In the genomic region with DNA sequence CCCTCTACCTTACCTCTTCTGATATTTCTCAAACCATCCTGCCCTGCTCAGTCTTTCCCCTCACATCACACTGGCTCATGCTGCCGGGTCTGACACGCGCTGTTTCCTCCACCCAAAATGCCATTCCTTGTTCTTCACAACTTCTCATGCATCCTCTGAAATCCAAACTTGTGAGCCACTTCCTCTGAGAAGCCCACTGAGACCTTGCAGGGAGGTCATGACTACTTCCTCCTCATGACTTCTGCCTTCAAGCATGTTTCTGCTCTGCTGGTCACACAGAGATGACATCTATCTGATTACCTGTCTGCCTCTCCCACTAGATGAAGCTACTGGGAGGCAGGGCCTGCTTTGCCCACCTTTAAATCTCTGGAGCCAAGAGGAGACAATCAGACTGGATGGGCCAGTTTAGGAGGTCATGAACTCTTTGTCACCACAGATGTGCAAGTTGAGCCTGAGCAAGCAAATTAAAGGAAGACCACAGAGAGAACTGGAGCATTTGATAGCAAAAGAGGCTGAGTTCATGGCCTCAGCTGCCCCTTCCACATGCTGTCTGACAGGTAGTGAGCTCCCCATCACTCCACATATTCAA, we compare ENCODE assay signal across 1 cellular context.
A peak's percentile ranks its signal among the peaks of the same experiment; 100 is the strongest.
TF ChIP-seq lines count a peak whose summit lies in the region.

No MANE protein-coding gene starts in this region.

TF ChIP-seq in K562, 482 proteins besides CTCF, POLR2A, EP300 and RAD21 (continued from another document and continues in another):
- 0 out of 2 replicates have a peak, but pooled peaks have one; percentile 41 for TF ChIP-seq ZNF584 (CRISPR knock-in tag; IDR thresholded peaks at IDR 0.05; ENCODE audit: low read depth)
- TF ChIP-seq CBX8 (IDR thresholded peaks at IDR 0.05; ENCODE audit: borderline replicate concordance, extremely low read depth, low read depth, low read length, poor library complexity, severe bottlenecking): no peak
- TF ChIP-seq NCOA6 (IDR thresholded peaks at IDR 0.05): no peak
- peak in 1 of 2 experiments; percentile 35; a peak in 1 of 4 replicates for TF ChIP-seq CSDE1 (IDR thresholded peaks at IDR 0.05)
- no peak for TF ChIP-seq FOXA3 (CRISPR knock-in tag; conservative IDR thresholded peaks at IDR 0.05 in 1 of 2, IDR thresholded peaks at IDR 0.05 in 1 of 2)
- no peak; the same call in 1 of the 2 replicates for TF ChIP-seq KLF16 (IDR thresholded peaks at IDR 0.05)
- TF ChIP-seq RBM14 (IDR thresholded peaks at IDR 0.05; ENCODE audit: borderline replicate concordance, insufficient read depth, low read depth, low read length): no peak
- TF ChIP-seq CREB1 (IDR thresholded peaks at IDR 0.05): 0 out of 2 replicates have a peak, but pooled peaks have one; percentile 6
- no peak for TF ChIP-seq CREB1 (CRISPR knock-in tag; IDR thresholded peaks at IDR 0.05)
- TF ChIP-seq NCOA4 (IDR thresholded peaks at IDR 0.05; ENCODE audit: partially characterized antibody): no peak
- TF ChIP-seq TAF1 (IDR thresholded peaks at IDR 0.05; ENCODE audit: control insufficient read depth, extremely low read depth, insufficient read depth, low read length, severe bottlenecking): no peak
- TF ChIP-seq HDAC2 (IDR thresholded peaks at IDR 0.05): no peak
- TF ChIP-seq PHB2 (IDR thresholded peaks at IDR 0.05; ENCODE audit: low read depth): no peak
- TF ChIP-seq ESRRA (IDR thresholded peaks at IDR 0.05; ENCODE audit: borderline replicate concordance, low read depth): peak; percentile 58; the same call in 1 of the 2 replicates
- TF ChIP-seq SMC3 (conservative IDR thresholded peaks at IDR 0.05; ENCODE audit: insufficient read depth, low read depth, low read length): no peak
- TF ChIP-seq, protein P1, sequence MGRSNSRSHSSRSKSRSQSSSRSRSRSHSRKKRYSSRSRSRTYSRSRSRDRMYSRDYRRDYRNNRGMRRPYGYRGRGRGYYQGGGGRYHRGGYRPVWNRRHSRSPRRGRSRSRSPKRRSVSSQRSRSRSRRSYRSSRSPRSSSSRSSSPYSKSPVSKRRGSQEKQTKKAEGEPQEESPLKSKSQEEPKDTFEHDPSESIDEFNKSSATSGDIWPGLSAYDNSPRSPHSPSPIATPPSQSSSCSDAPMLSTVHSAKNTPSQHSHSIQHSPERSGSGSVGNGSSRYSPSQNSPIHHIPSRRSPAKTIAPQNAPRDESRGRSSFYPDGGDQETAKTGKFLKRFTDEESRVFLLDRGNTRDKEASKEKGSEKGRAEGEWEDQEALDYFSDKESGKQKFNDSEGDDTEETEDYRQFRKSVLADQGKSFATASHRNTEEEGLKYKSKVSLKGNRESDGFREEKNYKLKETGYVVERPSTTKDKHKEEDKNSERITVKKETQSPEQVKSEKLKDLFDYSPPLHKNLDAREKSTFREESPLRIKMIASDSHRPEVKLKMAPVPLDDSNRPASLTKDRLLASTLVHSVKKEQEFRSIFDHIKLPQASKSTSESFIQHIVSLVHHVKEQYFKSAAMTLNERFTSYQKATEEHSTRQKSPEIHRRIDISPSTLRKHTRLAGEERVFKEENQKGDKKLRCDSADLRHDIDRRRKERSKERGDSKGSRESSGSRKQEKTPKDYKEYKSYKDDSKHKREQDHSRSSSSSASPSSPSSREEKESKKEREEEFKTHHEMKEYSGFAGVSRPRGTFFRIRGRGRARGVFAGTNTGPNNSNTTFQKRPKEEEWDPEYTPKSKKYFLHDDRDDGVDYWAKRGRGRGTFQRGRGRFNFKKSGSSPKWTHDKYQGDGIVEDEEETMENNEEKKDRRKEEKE (IDR thresholded peaks at IDR 0.05; ENCODE audit: borderline replicate concordance in 1 of 2, control insufficient read depth in 1 of 2, low read depth in 2 of 2, low read length in 1 of 2): no peak
- no peak for TF ChIP-seq KHSRP (IDR thresholded peaks at IDR 0.05)
- peak; percentile 66; the same call in 1 of the 2 replicates for TF ChIP-seq TEAD4 (IDR thresholded peaks at IDR 0.05; ENCODE audit: low read length)
- TF ChIP-seq TEAD4 (CRISPR knock-in tag; IDR thresholded peaks at IDR 0.05; ENCODE audit: borderline replicate concordance): no peak
- no peak for TF ChIP-seq ZNF780A (CRISPR knock-in tag; IDR thresholded peaks at IDR 0.05)
- TF ChIP-seq, protein P2, sequence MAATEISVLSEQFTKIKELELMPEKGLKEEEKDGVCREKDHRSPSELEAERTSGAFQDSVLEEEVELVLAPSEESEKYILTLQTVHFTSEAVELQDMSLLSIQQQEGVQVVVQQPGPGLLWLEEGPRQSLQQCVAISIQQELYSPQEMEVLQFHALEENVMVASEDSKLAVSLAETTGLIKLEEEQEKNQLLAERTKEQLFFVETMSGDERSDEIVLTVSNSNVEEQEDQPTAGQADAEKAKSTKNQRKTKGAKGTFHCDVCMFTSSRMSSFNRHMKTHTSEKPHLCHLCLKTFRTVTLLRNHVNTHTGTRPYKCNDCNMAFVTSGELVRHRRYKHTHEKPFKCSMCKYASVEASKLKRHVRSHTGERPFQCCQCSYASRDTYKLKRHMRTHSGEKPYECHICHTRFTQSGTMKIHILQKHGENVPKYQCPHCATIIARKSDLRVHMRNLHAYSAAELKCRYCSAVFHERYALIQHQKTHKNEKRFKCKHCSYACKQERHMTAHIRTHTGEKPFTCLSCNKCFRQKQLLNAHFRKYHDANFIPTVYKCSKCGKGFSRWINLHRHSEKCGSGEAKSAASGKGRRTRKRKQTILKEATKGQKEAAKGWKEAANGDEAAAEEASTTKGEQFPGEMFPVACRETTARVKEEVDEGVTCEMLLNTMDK (IDR thresholded peaks at IDR 0.05; ENCODE audit: borderline replicate concordance, insufficient read depth, low read depth, low read length, poor library complexity, severe bottlenecking): no peak
- TF ChIP-seq, protein P3, sequence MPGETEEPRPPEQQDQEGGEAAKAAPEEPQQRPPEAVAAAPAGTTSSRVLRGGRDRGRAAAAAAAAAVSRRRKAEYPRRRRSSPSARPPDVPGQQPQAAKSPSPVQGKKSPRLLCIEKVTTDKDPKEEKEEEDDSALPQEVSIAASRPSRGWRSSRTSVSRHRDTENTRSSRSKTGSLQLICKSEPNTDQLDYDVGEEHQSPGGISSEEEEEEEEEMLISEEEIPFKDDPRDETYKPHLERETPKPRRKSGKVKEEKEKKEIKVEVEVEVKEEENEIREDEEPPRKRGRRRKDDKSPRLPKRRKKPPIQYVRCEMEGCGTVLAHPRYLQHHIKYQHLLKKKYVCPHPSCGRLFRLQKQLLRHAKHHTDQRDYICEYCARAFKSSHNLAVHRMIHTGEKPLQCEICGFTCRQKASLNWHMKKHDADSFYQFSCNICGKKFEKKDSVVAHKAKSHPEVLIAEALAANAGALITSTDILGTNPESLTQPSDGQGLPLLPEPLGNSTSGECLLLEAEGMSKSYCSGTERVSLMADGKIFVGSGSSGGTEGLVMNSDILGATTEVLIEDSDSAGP (CRISPR knock-in tag; IDR thresholded peaks at IDR 0.05): no peak
- TF ChIP-seq, protein P4, sequence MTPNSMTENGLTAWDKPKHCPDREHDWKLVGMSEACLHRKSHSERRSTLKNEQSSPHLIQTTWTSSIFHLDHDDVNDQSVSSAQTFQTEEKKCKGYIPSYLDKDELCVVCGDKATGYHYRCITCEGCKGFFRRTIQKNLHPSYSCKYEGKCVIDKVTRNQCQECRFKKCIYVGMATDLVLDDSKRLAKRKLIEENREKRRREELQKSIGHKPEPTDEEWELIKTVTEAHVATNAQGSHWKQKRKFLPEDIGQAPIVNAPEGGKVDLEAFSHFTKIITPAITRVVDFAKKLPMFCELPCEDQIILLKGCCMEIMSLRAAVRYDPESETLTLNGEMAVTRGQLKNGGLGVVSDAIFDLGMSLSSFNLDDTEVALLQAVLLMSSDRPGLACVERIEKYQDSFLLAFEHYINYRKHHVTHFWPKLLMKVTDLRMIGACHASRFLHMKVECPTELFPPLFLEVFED (CRISPR knock-in tag; conservative IDR thresholded peaks at IDR 0.05): no peak
- peak; percentile 82 for TF ChIP-seq SPI1 (IDR thresholded peaks at IDR 0.05; ENCODE audit: borderline replicate concordance, low read depth, low read length)
- TF ChIP-seq ZFP36 (IDR thresholded peaks at IDR 0.05; ENCODE audit: low read depth, low read length, partially characterized antibody): peak; percentile 65
- TF ChIP-seq SMAD4 (CRISPR knock-in tag; conservative IDR thresholded peaks at IDR 0.05): peak; percentile 33; the same call in 1 of the 2 replicates
- TF ChIP-seq ZNF324 (CRISPR knock-in tag; IDR thresholded peaks at IDR 0.05): no peak
- peak; percentile 89 for TF ChIP-seq CBFA2T3 (IDR thresholded peaks at IDR 0.05)
- TF ChIP-seq, protein P5, sequence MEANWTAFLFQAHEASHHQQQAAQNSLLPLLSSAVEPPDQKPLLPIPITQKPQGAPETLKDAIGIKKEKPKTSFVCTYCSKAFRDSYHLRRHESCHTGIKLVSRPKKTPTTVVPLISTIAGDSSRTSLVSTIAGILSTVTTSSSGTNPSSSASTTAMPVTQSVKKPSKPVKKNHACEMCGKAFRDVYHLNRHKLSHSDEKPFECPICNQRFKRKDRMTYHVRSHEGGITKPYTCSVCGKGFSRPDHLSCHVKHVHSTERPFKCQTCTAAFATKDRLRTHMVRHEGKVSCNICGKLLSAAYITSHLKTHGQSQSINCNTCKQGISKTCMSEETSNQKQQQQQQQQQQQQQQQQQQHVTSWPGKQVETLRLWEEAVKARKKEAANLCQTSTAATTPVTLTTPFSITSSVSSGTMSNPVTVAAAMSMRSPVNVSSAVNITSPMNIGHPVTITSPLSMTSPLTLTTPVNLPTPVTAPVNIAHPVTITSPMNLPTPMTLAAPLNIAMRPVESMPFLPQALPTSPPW (CRISPR knock-in tag; IDR thresholded peaks at IDR 0.05): 0 out of 2 replicates have a peak, but pooled peaks have one; percentile 23
- TF ChIP-seq, protein P6, sequence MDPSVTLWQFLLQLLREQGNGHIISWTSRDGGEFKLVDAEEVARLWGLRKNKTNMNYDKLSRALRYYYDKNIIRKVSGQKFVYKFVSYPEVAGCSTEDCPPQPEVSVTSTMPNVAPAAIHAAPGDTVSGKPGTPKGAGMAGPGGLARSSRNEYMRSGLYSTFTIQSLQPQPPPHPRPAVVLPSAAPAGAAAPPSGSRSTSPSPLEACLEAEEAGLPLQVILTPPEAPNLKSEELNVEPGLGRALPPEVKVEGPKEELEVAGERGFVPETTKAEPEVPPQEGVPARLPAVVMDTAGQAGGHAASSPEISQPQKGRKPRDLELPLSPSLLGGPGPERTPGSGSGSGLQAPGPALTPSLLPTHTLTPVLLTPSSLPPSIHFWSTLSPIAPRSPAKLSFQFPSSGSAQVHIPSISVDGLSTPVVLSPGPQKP (CRISPR knock-in tag; IDR thresholded peaks at IDR 0.05): no peak
- peak; percentile 79 for TF ChIP-seq TCF3 (CRISPR knock-in tag; IDR thresholded peaks at IDR 0.05)
- TF ChIP-seq ZNF41 (CRISPR knock-in tag; conservative IDR thresholded peaks at IDR 0.05): no peak
- no peak for TF ChIP-seq PHF21A (IDR thresholded peaks at IDR 0.05; ENCODE audit: borderline replicate concordance, low read depth)
- peak in 1 of 2 experiments; percentile 71; a peak in 1 of 4 replicates for TF ChIP-seq TBL1XR1 (IDR thresholded peaks at IDR 0.05; ENCODE audit: low read length in 2 of 2)
- TF ChIP-seq, protein P7, sequence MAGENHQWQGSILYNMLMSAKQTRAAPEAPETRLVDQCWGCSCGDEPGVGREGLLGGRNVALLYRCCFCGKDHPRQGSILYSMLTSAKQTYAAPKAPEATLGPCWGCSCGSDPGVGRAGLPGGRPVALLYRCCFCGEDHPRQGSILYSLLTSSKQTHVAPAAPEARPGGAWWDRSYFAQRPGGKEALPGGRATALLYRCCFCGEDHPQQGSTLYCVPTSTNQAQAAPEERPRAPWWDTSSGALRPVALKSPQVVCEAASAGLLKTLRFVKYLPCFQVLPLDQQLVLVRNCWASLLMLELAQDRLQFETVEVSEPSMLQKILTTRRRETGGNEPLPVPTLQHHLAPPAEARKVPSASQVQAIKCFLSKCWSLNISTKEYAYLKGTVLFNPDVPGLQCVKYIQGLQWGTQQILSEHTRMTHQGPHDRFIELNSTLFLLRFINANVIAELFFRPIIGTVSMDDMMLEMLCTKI (IDR thresholded peaks at IDR 0.05; ENCODE audit: partially characterized antibody): no peak
- no peak for TF ChIP-seq ZNF121 (CRISPR knock-in tag; conservative IDR thresholded peaks at IDR 0.05)
- TF ChIP-seq ZEB2 (IDR thresholded peaks at IDR 0.05): no peak
- TF ChIP-seq, protein P8, sequence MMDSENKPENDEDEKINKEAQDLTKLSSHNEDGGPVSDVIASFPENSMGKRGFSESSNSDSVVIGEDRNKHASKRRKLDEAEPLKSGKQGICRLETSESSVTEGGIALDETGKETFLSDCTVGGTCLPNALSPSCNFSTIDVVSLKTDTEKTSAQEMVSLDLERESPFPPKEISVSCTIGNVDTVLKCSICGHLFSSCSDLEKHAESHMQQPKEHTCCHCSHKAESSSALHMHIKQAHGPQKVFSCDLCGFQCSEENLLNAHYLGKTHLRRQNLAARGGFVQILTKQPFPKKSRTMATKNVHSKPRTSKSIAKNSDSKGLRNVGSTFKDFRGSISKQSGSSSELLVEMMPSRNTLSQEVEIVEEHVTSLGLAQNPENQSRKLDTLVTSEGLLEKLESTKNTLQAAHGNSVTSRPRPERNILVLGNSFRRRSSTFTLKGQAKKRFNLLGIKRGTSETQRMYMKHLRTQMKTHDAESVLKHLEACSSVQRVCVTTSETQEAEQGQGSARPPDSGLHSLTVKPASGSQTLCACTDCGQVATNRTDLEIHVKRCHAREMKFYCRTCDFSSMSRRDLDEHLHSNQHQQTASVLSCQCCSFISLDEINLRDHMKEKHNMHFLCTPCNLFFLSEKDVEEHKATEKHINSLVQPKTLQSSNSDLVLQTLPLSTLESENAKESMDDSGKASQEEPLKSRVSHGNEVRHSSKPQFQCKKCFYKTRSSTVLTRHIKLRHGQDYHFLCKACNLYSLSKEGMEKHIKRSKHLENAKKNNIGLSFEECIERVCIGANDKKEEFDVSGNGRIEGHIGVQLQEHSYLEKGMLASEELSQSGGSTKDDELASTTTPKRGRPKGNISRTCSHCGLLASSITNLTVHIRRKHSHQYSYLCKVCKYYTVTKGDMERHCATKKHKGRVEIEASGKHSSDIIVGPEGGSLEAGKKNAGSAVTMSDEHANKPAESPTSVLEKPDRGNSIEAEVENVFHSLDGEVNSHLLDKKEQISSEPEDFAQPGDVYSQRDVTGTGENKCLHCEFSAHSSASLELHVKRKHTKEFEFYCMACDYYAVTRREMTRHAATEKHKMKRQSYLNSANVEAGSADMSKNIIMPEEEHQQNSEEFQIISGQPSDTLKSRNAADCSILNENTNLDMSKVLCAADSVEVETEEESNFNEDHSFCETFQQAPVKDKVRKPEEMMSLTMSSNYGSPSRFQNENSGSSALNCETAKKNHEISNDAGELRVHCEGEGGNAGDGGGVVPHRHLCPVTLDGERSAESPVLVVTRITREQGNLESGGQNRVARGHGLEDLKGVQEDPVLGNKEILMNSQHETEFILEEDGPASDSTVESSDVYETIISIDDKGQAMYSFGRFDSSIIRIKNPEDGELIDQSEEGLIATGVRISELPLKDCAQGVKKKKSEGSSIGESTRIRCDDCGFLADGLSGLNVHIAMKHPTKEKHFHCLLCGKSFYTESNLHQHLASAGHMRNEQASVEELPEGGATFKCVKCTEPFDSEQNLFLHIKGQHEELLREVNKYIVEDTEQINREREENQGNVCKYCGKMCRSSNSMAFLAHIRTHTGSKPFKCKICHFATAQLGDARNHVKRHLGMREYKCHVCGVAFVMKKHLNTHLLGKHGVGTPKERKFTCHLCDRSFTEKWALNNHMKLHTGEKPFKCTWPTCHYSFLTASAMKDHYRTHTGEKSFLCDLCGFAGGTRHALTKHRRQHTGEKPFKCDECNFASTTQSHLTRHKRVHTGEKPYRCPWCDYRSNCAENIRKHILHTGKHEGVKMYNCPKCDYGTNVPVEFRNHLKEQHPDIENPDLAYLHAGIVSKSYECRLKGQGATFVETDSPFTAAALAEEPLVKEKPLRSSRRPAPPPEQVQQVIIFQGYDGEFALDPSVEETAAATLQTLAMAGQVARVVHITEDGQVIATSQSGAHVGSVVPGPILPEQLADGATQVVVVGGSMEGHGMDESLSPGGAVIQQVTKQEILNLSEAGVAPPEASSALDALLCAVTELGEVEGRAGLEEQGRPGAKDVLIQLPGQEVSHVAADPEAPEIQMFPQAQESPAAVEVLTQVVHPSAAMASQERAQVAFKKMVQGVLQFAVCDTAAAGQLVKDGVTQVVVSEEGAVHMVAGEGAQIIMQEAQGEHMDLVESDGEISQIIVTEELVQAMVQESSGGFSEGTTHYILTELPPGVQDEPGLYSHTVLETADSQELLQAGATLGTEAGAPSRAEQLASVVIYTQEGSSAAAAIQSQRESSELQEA (IDR thresholded peaks at IDR 0.05; ENCODE audit: low read depth): no peak
